In the genomic region with DNA sequence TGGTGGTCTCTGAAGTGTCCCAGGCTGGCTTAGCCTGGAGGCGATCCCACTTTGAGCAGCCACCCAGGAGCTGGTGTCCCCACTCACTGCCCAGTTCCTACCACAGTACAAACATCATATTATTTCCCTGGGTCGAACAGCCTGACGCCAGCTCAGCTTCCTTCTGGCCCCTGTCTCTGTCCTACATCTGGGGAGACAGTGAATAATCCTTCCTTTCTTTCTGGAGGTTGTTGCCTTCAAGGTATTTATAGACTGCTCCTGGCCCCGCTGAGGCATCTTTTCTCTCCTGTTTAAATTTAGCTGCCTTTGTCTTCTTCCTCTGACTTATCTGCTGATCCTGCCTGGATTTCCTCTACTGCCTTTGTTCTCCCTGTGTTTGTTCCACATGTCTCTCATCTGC, we compare ENCODE assay signal across 21 cellular contexts. TPM values are rescaled to one million over a fixed set of nuclear protein-coding genes. Genes with fewer than 3 reads are reported as not detected.
"Had no signal": no experiment of that assay in that cellular context is flagged by ENCODE, and none has a peak within 500 bp of the region (broad histone marks: within the 10 kb centered on the region; RNA-seq: fewer than 3 reads in every experiment).

No MANE protein-coding gene starts in this region.

- H3K27me3 ChIP-seq: gastrocnemius medialis, sigmoid colon had no signal

- H3K4me1 ChIP-seq: psoas muscle, sigmoid colon, stomach had no signal

- H3K36me3 Mint-ChIP-seq: activated CD8-positive, alpha-beta memory T cell treated with anti-CD3 and anti-CD28 coated beads, Interleukin-2, amount 10 ng/mL, durations not matched to agents 7 days and 5 days; activated naive CD4-positive, alpha-beta T cell treated with anti-CD3 and anti-CD28 coated beads, Interleukin-2, amount 50 U/mL, for 72 hours had no signal

- H3K4me1 Mint-ChIP-seq: activated CD8-positive, alpha-beta memory T cell treated with anti-CD3 and anti-CD28 coated beads, Interleukin-2, amount 10 ng/mL, durations not matched to agents 7 days and 5 days had no signal

- H3K27ac ChIP-seq: gastrocnemius medialis, left ventricle myocardium inferior, psoas muscle, sigmoid colon, stomach, thoracic aorta had no signal

- H3K9me3 Mint-ChIP-seq: activated naive CD4-positive, alpha-beta T cell treated with anti-CD3 and anti-CD28 coated beads, Interleukin-2, amount 50 U/mL, for 72 hours; activated T-cell treated with anti-CD3 and anti-CD28 coated beads, Interleukin-2, amount 50 U/mL, for 4 hours; T-helper 2 cell treated with Interferon-gamma antibody and Interleukin-4, amounts not matched to agents 5 μg/mL and 100 μg/mL, for 36 hours had no signal

- ATAC-seq: activated CD4-positive, CD25-positive, alpha-beta regulatory T cell treated with anti-CD3 and anti-CD28 coated beads, Interleukin-2, amount 50 U/mL, for 24 hours; activated CD8-positive, alpha-beta memory T cell treated with anti-CD3 and anti-CD28 coated beads, Interleukin-2, amount 10 ng/mL, durations not matched to agents 7 days and 5 days; activated naive CD4-positive, alpha-beta T cell treated with anti-CD3 and anti-CD28 coated beads, Interleukin-2, amount 50 U/mL, for 72 hours; activated T-cell treated with anti-CD3 and anti-CD28 coated beads, Interleukin-2, amount 50 U/mL, for 4 hours; gastrocnemius medialis; psoas muscle had no signal

- FAIRE-seq: keratinocyte had no signal

- H3K27ac Mint-ChIP-seq: activated CD8-positive, alpha-beta memory T cell treated with anti-CD3 and anti-CD28 coated beads, Interleukin-2, amount 10 ng/mL, durations not matched to agents 7 days and 5 days; activated naive CD4-positive, alpha-beta T cell treated with anti-CD3 and anti-CD28 coated beads, Interleukin-2, amount 50 U/mL, for 72 hours; T-helper 2 cell treated with Interferon-gamma antibody and Interleukin-4, amounts not matched to agents 5 μg/mL and 100 μg/mL, for 36 hours had no signal

- H3K36me3 ChIP-seq: gastrocnemius medialis, left ventricle myocardium inferior, sigmoid colon, stomach, thoracic aorta had no signal

- H3K4me3 Mint-ChIP-seq: activated CD8-positive, alpha-beta memory T cell treated with anti-CD3 and anti-CD28 coated beads, Interleukin-2, amount 10 ng/mL, durations not matched to agents 7 days and 5 days; activated T-cell treated with anti-CD3 and anti-CD28 coated beads, Interleukin-2, amount 50 U/mL, for 4 hours; T-helper 2 cell treated with Interferon-gamma antibody and Interleukin-4, amounts not matched to agents 5 μg/mL and 100 μg/mL, for 36 hours had no signal

- H3K9me3 ChIP-seq: gastrocnemius medialis, left ventricle myocardium inferior, psoas muscle, sigmoid colon, stomach, thoracic aorta had no signal

- DNase-seq: activated CD4-positive, alpha-beta T cell treated with anti-CD3 and anti-CD28 coated beads, Interleukin-2, amount 50 U/mL, for 48 hours; activated CD8-positive, alpha-beta memory T cell treated with anti-CD3 and anti-CD28 coated beads, Interleukin-2, amount 10 ng/mL, durations not matched to agents 7 days and 5 days; activated effector memory CD4-positive, alpha-beta T cell treated with anti-CD3 and anti-CD28 coated beads, Interleukin-2, amount 50 U/mL, for 16 hours; activated T-cell treated with anti-CD3 and anti-CD28 coated beads, Interleukin-2, amount 50 U/mL, for 4 hours; amniotic stem cell; effector CD4-positive, alpha-beta T cell; gastrocnemius medialis; left ventricle myocardium inferior; mesenchymal stem cell; psoas muscle; sigmoid colon; stimulated activated CD4-positive, alpha-beta T cell treated with anti-CD3 and anti-CD28 coated beads, Interleukin-15, amount 100 ng/mL, for 24 hours; stimulated activated CD4-positive, alpha-beta T cell treated with anti-CD3 and anti-CD28 coated beads, Interleukin-4, amount 100 ng/mL, for 4 hours; stomach; SW 1271 had no signal

- H3K4me3 ChIP-seq: gastrocnemius medialis, left ventricle myocardium inferior, psoas muscle, sigmoid colon, stomach, thoracic aorta had no signal

RNA-seq across cellular contexts. Expression of gene LRRC55, which starts 56.8 kb away (rescaled TPM):
- total RNA-seq: activated CD8-positive, alpha-beta memory T cell treated with anti-CD3 and anti-CD28 coated beads, Interleukin-2, amount 10 ng/mL, durations not matched to agents 7 days and 5 days; activated naive CD4-positive, alpha-beta T cell treated with anti-CD3 and anti-CD28 coated beads, Interleukin-2, amount 50 U/mL, for 72 hours; activated T-cell treated with anti-CD3 and anti-CD28 coated beads, Interleukin-2, amount 50 U/mL, for 4 hours; fibroblast of lung; gastrocnemius medialis; thoracic aorta had no signal
- polyA plus RNA-seq: fibroblast of lung, keratinocyte had no signal
